Comparison of ENCODE assay signal across 8 cellular contexts in genomic region chr13:20492641-20493040, GRCh38. TPM values are rescaled to one million over a fixed set of nuclear protein-coding genes. Genes with fewer than 3 reads are reported as not detected.
DNase-seq lines count a peak whose midpoint lies in the region; ATAC-seq and TF ChIP-seq lines count a peak whose summit lies in the region.

No MANE protein-coding gene starts in this region.

- no TSS peak for BruUV-seq in Caco-2 (replicated peaks; lab: Mats Ljungman, UMichigan)

- no peaks in the 10 kb centered on the region for H3K36me3 Mint-ChIP-seq in Caco-2 (ENCODE audit: insufficient read depth, unreplicated experiment)
- no peaks in the 10 kb centered on the region for H3K36me3 Mint-ChIP-seq in stimulated activated effector memory CD8-positive, alpha-beta T cell treated with anti-CD3 and anti-CD28 coated beads, Interleukin-12 subunit alpha, Interleukin-12 subunit beta, amount 100 ng/mL, for 72 hours

- H3K36me3 ChIP-seq in Caco-2 (ENCODE audit: control insufficient read depth, insufficient read depth, low read length): no peaks in the 10 kb centered on the region

- no peaks in the 10 kb centered on the region for H3K4me1 ChIP-seq in Caco-2
- peaks cover 7% of the 10 kb centered on the region for H3K4me1 ChIP-seq in foreskin keratinocyte

- POLR2A ChIA-PET in Caco-2 (lab: Charles Lee): no interaction called here

- H3K27me3 Mint-ChIP-seq in Caco-2 (ENCODE audit: insufficient read depth, unreplicated experiment): no peaks in the 10 kb centered on the region

- H3K4me3 ChIP-seq in Caco-2 (ENCODE audit: low read depth, low read length) (no peak overlapping the region), HL-60 (replicated peaks; ENCODE audit: insufficient read depth, low read length) (no peak overlapping the region)

- no peaks in the 10 kb centered on the region for H3K4me1 Mint-ChIP-seq in Caco-2 (ENCODE audit: low read depth, unreplicated experiment)
- H3K4me1 Mint-ChIP-seq in stimulated activated effector memory CD8-positive, alpha-beta T cell treated with anti-CD3 and anti-CD28 coated beads, Interleukin-12 subunit alpha, Interleukin-12 subunit beta, amount 100 ng/mL, for 72 hours: no peaks in the 10 kb centered on the region

- peak; percentile 64 to 69 for TF ChIP-seq CTCF in Caco-2 (IDR thresholded peaks at IDR 0.05; ENCODE audit: insufficient read depth in 1 of 2, low read depth in 1 of 2, low read length in 1 of 2, severe bottlenecking in 1 of 2, unreplicated experiment in 1 of 2)
- peak; percentile 48 for TF ChIP-seq CTCF in HL-60 (IDR thresholded peaks at IDR 0.05; ENCODE audit: insufficient read depth, low read length)
- peak; percentile 80 for TF ChIP-seq CTCF in foreskin keratinocyte (conservative IDR thresholded peaks at IDR 0.05)

- peak; percentile 51 for ATAC-seq in foreskin keratinocyte
- ATAC-seq in stimulated activated effector memory CD8-positive, alpha-beta T cell treated with anti-CD3 and anti-CD28 coated beads, Interleukin-12 subunit alpha, Interleukin-12 subunit beta, amount 100 ng/mL, for 72 hours: peak; percentile 53
- ATAC-seq in GM18870 (IDR thresholded peaks at IDR 0.05; ENCODE audit: unreplicated experiment): no peak
- ATAC-seq in GM18909 (IDR thresholded peaks at IDR 0.05; ENCODE audit: poor library complexity, unreplicated experiment): no peak

- H3K27ac Mint-ChIP-seq in Caco-2 (ENCODE audit: unreplicated experiment): no peak overlapping the region
- H3K27ac Mint-ChIP-seq in stimulated activated effector memory CD8-positive, alpha-beta T cell treated with anti-CD3 and anti-CD28 coated beads, Interleukin-12 subunit alpha, Interleukin-12 subunit beta, amount 100 ng/mL, for 72 hours: no peak overlapping the region

- intact Hi-C loops in Caco-2 (cut with micrococcal nuclease; ENCODE audit: unreplicated experiment): loop anchor here (10.0 kb wide), 1 partner anchor 122 kb away; no protein-coding TSS in a partner anchor

- H3K27me3 ChIP-seq in Caco-2 (replicated peaks; ENCODE audit: control insufficient read depth, insufficient read depth, low read length): no peaks in the 10 kb centered on the region
- no peaks in the 10 kb centered on the region for H3K27me3 ChIP-seq in HL-60 (ENCODE audit: insufficient read depth, poor library complexity, severe bottlenecking)
- H3K27me3 ChIP-seq in foreskin keratinocyte: no peaks in the 10 kb centered on the region

- H3K27ac ChIP-seq in HL-60 (replicated peaks): no peak overlapping the region
- H3K27ac ChIP-seq in foreskin keratinocyte: no peak overlapping the region

- DNase-seq in Caco-2 (peak; percentile 53 to 62), HL-60 (ENCODE audit: low read depth in 1 of 2, low spot score in 1 of 2) (peak in 1 of 2 experiments; percentile 20), foreskin keratinocyte (peak; percentile 25 to 46), Ammon's horn (ENCODE audit: low spot score) (no peak)
- peak; percentile 55 to 63 for DNase-seq in activated CD4-positive, alpha-beta T cell treated with anti-CD3 and anti-CD28 coated beads, Interleukin-2, amount 50 U/mL, for 48 hours
- DNase-seq in stimulated activated effector memory CD8-positive, alpha-beta T cell treated with anti-CD3 and anti-CD28 coated beads, Interleukin-12 subunit alpha, Interleukin-12 subunit beta, amount 100 ng/mL, for 72 hours (ENCODE audit: low spot score in 2 of 2): peak; percentile 38 to 77

- no peaks in the 10 kb centered on the region for H3K9me3 Mint-ChIP-seq in Caco-2 (ENCODE audit: unreplicated experiment)
- no peaks in the 10 kb centered on the region for H3K9me3 Mint-ChIP-seq in stimulated activated effector memory CD8-positive, alpha-beta T cell treated with anti-CD3 and anti-CD28 coated beads, Interleukin-12 subunit alpha, Interleukin-12 subunit beta, amount 100 ng/mL, for 72 hours

- H3K9me3 ChIP-seq in Caco-2: no peaks in the 10 kb centered on the region

- CTCF ChIA-PET in Caco-2 (lab: Charles Lee): interaction anchor here (0.6 to 1.6 kb wide), 6 partner anchors 19 to 432 kb away, joined by 3 to 15 read pairs (median 3); partner anchors contain the start of gene IL17D

- no peak overlapping the region for H3K4me3 Mint-ChIP-seq in Caco-2 (ENCODE audit: unreplicated experiment)
- H3K4me3 Mint-ChIP-seq in stimulated activated effector memory CD8-positive, alpha-beta T cell treated with anti-CD3 and anti-CD28 coated beads, Interleukin-12 subunit alpha, Interleukin-12 subunit beta, amount 100 ng/mL, for 72 hours: no peak overlapping the region

RNA-seq across cellular contexts. Expression of gene CRYL1, which starts 33.0 kb away (rescaled TPM):
- total RNA-seq in Caco-2 (2022) (4.3 and 6.7 TPM in 2 replicates), foreskin keratinocyte (14.1 and 15.2 TPM in 2 replicates)
- polyA plus RNA-seq in foreskin keratinocyte: 18.5 and 19.1 TPM in 2 replicates

Comparison
In these comparisons a context has a peak if more than half of its experiments do, and no peak if none do; other contexts are left out.
1. ATAC-seq: peak in foreskin keratinocyte (single experiment) and stimulated activated effector memory CD8-positive, alpha-beta T cell treated with anti-CD3 and anti-CD28 coated beads, Interleukin-12 subunit alpha, Interleukin-12 subunit beta, amount 100 ng/mL, for 72 hours (single experiment); none in GM18870 (single experiment) and GM18909 (single experiment).
2. Peak in every context shown above with its lines, with median percentiles within 50 percentile points of each other: CTCF ChIP-seq.